In genomic region chr20:47427067-47427466, GRCh38 we compare ENCODE assay signal across 31 cellular contexts.
"Had no signal": no experiment of that assay in that cellular context is flagged by ENCODE, and none has a peak within 500 bp of the region (broad histone marks: within the 10 kb centered on the region; RNA-seq: fewer than 3 reads in every experiment).

No MANE protein-coding gene starts in this region.

- H3K27me3 ChIP-seq: pancreas, suprapubic skin, tibial artery, upper lobe of right lung had no signal

- H3K9me3 Mint-ChIP-seq: neural crest cell had no signal

- H3K27ac Mint-ChIP-seq: immature natural killer cell; mesothelial cell of epicardium; naive thymus-derived CD4-positive, alpha-beta T cell; natural killer cell treated with Interleukin-12 subunit alpha and Interleukin-12 subunit beta and Interleukin-15 and Interleukin-18, amount 100 ng/mL, for 72 hours; stimulated activated naive CD8-positive, alpha-beta T cell treated with anti-CD3 and anti-CD28 coated beads, Interleukin-15, Interleukin-2, amounts not matched to agents 100 ng/mL and 50 ng/mL, for 24 hours had no signal

- H3K36me3 ChIP-seq: left ventricle myocardium inferior, pancreas, prostate gland, suprapubic skin, thoracic aorta, tibial artery, upper lobe of right lung had no signal

- H3K9me3 ChIP-seq: pancreas, prostate gland had no signal

- H3K27ac ChIP-seq: left ventricle myocardium inferior, pancreas, prostate gland, skin epidermis, suprapubic skin, thoracic aorta, tibial artery, upper lobe of right lung had no signal

- FAIRE-seq: islet of Langerhans, kidney, pancreas, urothelium cell line had no signal

- H3K4me3 Mint-ChIP-seq: immature natural killer cell; mesothelial cell of epicardium; naive thymus-derived CD4-positive, alpha-beta T cell; natural killer cell treated with Interleukin-12 subunit alpha and Interleukin-12 subunit beta and Interleukin-15 and Interleukin-18, amount 100 ng/mL, for 72 hours; neural crest cell; stimulated activated naive CD8-positive, alpha-beta T cell treated with anti-CD3 and anti-CD28 coated beads, Interleukin-15, Interleukin-2, amounts not matched to agents 100 ng/mL and 50 ng/mL, for 24 hours had no signal

- DNase-seq: hypothalamus; immature natural killer cell; kidney; left ventricle myocardium inferior; mesendoderm; naive thymus-derived CD4-positive, alpha-beta T cell; nucleus accumbens; pancreas; posterior cingulate gyrus; retina; right cardiac atrium; stimulated activated CD4-positive, alpha-beta T cell treated with anti-CD3 and anti-CD28 coated beads, Interleukin-12 subunit alpha, Interleukin-12 subunit beta, amount 100 ng/mL, for 4 hours; stimulated activated CD4-positive, alpha-beta T cell treated with anti-CD3 and anti-CD28 coated beads, Interleukin-15, amount 100 ng/mL, for 24 hours; stimulated activated CD4-positive, alpha-beta T cell treated with anti-CD3 and anti-CD28 coated beads, Interleukin-2, amount 100 ng/mL, for 24 hours; stimulated activated CD4-positive, alpha-beta T cell treated with anti-CD3 and anti-CD28 coated beads, Interleukin-4, amount 100 ng/mL, for 1 hour; stimulated activated naive CD4-positive, alpha-beta T cell; tibial artery; trophoblast cell; upper lobe of right lung had no signal

- ATAC-seq: naive thymus-derived CD4-positive, alpha-beta T cell; natural killer cell treated with Interleukin-12 subunit alpha and Interleukin-12 subunit beta and Interleukin-15 and Interleukin-18, amount 100 ng/mL, for 72 hours; pancreas; right cardiac atrium; sciatic nerve; upper lobe of right lung had no signal

- H3K27me3 Mint-ChIP-seq: naive thymus-derived CD4-positive, alpha-beta T cell; natural killer cell treated with Interleukin-12 subunit alpha and Interleukin-12 subunit beta and Interleukin-15 and Interleukin-18, amount 100 ng/mL, for 72 hours; stimulated activated naive CD8-positive, alpha-beta T cell treated with anti-CD3 and anti-CD28 coated beads, Interleukin-15, Interleukin-2, amounts not matched to agents 100 ng/mL and 50 ng/mL, for 24 hours had no signal

- H3K36me3 Mint-ChIP-seq: natural killer cell treated with Interleukin-12 subunit alpha and Interleukin-12 subunit beta and Interleukin-15 and Interleukin-18, amount 100 ng/mL, for 72 hours had no signal

- H3K4me3 ChIP-seq: left ventricle myocardium inferior, lung, pancreas, prostate gland, skin epidermis, suprapubic skin, thoracic aorta, tibial artery, upper lobe of right lung had no signal

- H3K4me1 Mint-ChIP-seq: immature natural killer cell; naive thymus-derived CD4-positive, alpha-beta T cell; neural crest cell had no signal

- H3K4me1 ChIP-seq: left ventricle myocardium inferior, pancreas, prostate gland, suprapubic skin, tibial artery had no signal
